In the genomic region with DNA sequence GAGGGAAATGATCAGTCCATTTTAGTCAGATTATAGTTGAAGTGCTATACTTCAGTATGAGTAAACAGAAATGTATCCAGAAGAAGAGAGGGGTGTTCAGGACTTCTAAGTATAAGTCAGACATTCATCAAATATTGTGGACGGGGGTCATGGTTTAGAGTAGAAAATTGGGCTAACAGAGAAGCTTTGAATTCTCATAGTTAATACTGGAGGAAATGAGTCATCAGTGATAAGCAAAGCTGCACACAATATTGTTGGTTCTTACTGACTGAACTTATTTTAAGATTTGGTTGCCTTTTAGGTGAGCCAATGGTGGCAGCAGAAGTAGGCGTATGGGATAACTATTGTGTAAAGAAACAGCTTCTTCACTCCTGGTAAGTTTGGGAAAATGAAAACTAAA, we compare ENCODE assay signal across 8 cellular contexts. TPM values are rescaled to one million over a fixed set of nuclear protein-coding genes. Genes with fewer than 3 reads are reported as not detected.
DNase-seq lines count a peak whose midpoint lies in the region; ATAC-seq and TF ChIP-seq lines count a peak whose summit lies in the region.

No MANE protein-coding gene starts in this region.

- intact Hi-C loops in posterior vena cava (cut with DNase I), result no loop called here

- H3K36me3 Mint-ChIP-seq in chondrocyte (ENCODE audit: low read depth), result peaks cover 33% of the 10 kb centered on the region

- peak overlapping the region; percentile 82 for H3K27ac Mint-ChIP-seq in chondrocyte (ENCODE audit: unreplicated experiment)

- H3K4me3 Mint-ChIP-seq in chondrocyte (ENCODE audit: unreplicated experiment), result no peak overlapping the region

- ATAC-seq in activated CD4-positive, CD25-positive, alpha-beta regulatory T cell treated with anti-CD3 and anti-CD28 coated beads, Interleukin-2, amount 50 U/mL, for 24 hours, result peak; percentile 36 to 43
- ATAC-seq in GM19455 (IDR thresholded peaks at IDR 0.05; ENCODE audit: unreplicated experiment), result no peak

- H3K4me1 Mint-ChIP-seq in chondrocyte (ENCODE audit: low read depth), result peaks cover 27% of the 10 kb centered on the region

- no peak for TF ChIP-seq CTCF in chondrocyte (IDR thresholded peaks at IDR 0.05)

- DNase-seq in activated CD4-positive, CD25-positive, alpha-beta regulatory T cell (lab: John Stamatoyannopoulos, UW), result no peak
- DNase-seq in RPMI7951 (ENCODE audit: low read depth), result peak; percentile 81
- DNase-seq in chondrocyte (ENCODE audit: low spot score), result no peak
- DNase-seq in renal cortical epithelial cell (ENCODE audit: low read depth), result peak; percentile 49
- DNase-seq in posterior vena cava (ENCODE audit: low spot score), result no peak
- no peak for DNase-seq in DMS 273 treated with DMSO at 0.1 percent for 48 hours (lab: John Stamatoyannopoulos, UW)

- no peaks in the 10 kb centered on the region for H3K27me3 Mint-ChIP-seq in chondrocyte (ENCODE audit: low read depth)

- H3K9me3 Mint-ChIP-seq in chondrocyte (ENCODE audit: low read depth), result no peaks in the 10 kb centered on the region

RNA-seq across cellular contexts. Expression of gene SUMF2, which starts 1.7 kb away (rescaled TPM):
- total RNA-seq in RPMI7951 (2014; rRNA removed; shearing (Covaris generic)), result 107 and 119 TPM in 2 replicates
- total RNA-seq in chondrocyte (158 to 182 TPM (median 160 TPM) in 3 replicates), renal cortical epithelial cell (130 and 194 TPM in 2 replicates), posterior vena cava (100 to 1,000 TPM in 1 of 2 donors, 10 to 100 TPM in 1; 84.6 to 129 TPM)

RNA-seq across cellular contexts. Expression of gene CCT6A, which starts 10.8 kb away (rescaled TPM):
- 372 and 490 TPM in 2 replicates for total RNA-seq in RPMI7951 (2014; rRNA removed; shearing (Covaris generic))
- total RNA-seq in chondrocyte, result 97.2 to 123 TPM (median 101 TPM) in 3 replicates
- total RNA-seq in renal cortical epithelial cell, result 184 and 264 TPM in 2 replicates
- total RNA-seq in posterior vena cava, result 10 to 100 TPM; 75.9 to 87.9 TPM

RNA-seq across cellular contexts. Expression of gene PSPH, which starts 11.1 kb away (rescaled TPM):
- 82.3 and 98.0 TPM in 2 replicates for total RNA-seq in RPMI7951 (2014; rRNA removed; shearing (Covaris generic))
- total RNA-seq in chondrocyte (11.4 to 37.5 TPM (median 35.9 TPM) in 3 replicates), renal cortical epithelial cell (42.7 and 90.6 TPM in 2 replicates), posterior vena cava (1 to 10 TPM; 5.0 to 6.6 TPM)

RNA-seq across cellular contexts. Expression of gene PHKG1, which starts 30.4 kb away (rescaled TPM):
- total RNA-seq in RPMI7951 (2014; rRNA removed; shearing (Covaris generic)), result 0.39 and 0.96 TPM in 2 replicates
- total RNA-seq in chondrocyte (0.15 to 0.62 TPM (median 0.24 TPM) in 3 replicates), renal cortical epithelial cell (0.15 TPM in 1 of 2 replicates, not detected in the other), posterior vena cava (1 to 10 TPM; 3.7 to 3.8 TPM)

RNA-seq across cellular contexts. Expression of gene CHCHD2, which starts 43.9 kb away (rescaled TPM):
- 948 and 1,255 TPM in 2 replicates for total RNA-seq in RPMI7951 (2014; rRNA removed; shearing (Covaris generic))
- total RNA-seq in chondrocyte (119 to 232 TPM (median 120 TPM) in 3 replicates), renal cortical epithelial cell (215 and 649 TPM in 2 replicates), posterior vena cava (100 to 1,000 TPM; 219 to 263 TPM)

Comparison
In these comparisons a context has a peak if more than half of its experiments do, and no peak if none do; other contexts are left out.
1. DNase-seq: peak in RPMI7951 (single experiment) and renal cortical epithelial cell (single experiment); none in activated CD4-positive, CD25-positive, alpha-beta regulatory T cell (0 of 4), chondrocyte (single experiment), posterior vena cava (single experiment) and DMS 273 treated with DMSO at 0.1 percent for 48 hours (single experiment).